Comparison of ENCODE assay signal across 25 cellular contexts in the genomic region with DNA sequence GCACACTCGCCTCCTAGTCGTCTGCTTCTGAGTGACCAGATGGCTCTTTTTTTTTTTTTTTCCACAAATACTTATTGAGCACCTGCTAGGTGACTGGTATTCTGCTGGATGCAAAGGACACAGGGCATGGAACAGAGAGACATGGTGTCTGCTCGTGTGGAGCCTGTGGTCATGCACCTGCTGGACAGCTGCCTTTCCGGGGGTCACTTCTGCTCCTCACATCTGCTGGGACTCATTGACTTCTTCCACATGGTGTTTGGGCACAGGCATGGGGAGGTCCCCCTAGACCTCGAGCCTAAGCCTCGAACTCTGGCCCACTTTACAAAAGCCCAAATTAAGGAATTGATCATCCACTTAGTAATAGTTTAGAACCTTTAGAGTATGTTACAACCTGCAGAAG. TPM values are rescaled to one million over a fixed set of nuclear protein-coding genes. Genes with fewer than 3 reads are reported as not detected.
A peak's percentile ranks its signal among the peaks of the same experiment; 100 is the strongest.
DNase-seq lines count a peak whose midpoint lies in the region; ATAC-seq and TF ChIP-seq lines count a peak whose summit lies in the region.
"Had no signal": no experiment of that assay in that cellular context is flagged by ENCODE, and none has a peak within 500 bp of the region (broad histone marks: within the 10 kb centered on the region; RNA-seq: fewer than 3 reads in every experiment).

No MANE protein-coding gene starts in this region.

- WGBS in trophoblast cell (ENCODE audit: extremely low coverage, insufficient coverage, insufficient read length): no CpG with 5 or more reads among the region's 6 CpGs
- no CpG with 5 or more reads among the region's 6 CpGs for WGBS in H9 (ENCODE audit: extremely low coverage, insufficient read length, low lambda C conversion rate)

- peaks cover 16% of the 10 kb centered on the region for H3K4me1 Mint-ChIP-seq in activated naive CD4-positive, alpha-beta T cell treated with anti-CD3 and anti-CD28 coated beads, Interleukin-2, amount 50 U/mL, for 24 hours
- no peaks in the 10 kb centered on the region for H3K4me1 Mint-ChIP-seq in H9

- H2BK120ac ChIP-seq in trophoblast cell (ENCODE audit: insufficient read depth, low read length, poor library complexity): no peak overlapping the region
- no peak overlapping the region for H2BK120ac ChIP-seq in H9 (ENCODE audit: low read depth, low read length, poor library complexity, severe bottlenecking)

- DNase-seq in activated naive CD4-positive, alpha-beta T cell treated with Interleukin-2 at 50 U/mL for 16 hours: no peak
- DNase-seq in coronary artery (ENCODE audit: low spot score): peak; percentile 19
- no peak for DNase-seq in trophoblast cell
- DNase-seq in H9: no peak
- DNase-seq: activated naive CD4-positive, alpha-beta T cell; activated T-cell treated with anti-CD3 and anti-CD28 coated beads, Interleukin-2, amount 50 U/mL, for 24 hours; DMS53; GDM1; glutamatergic neuron; kidney glomerular epithelial cell; mammary epithelial cell; NCI-H1694; NCI-H524 treated with DMSO at 0.1 percent for 48 hours; nucleus accumbens; small intestine had no signal

- H3K27ac Mint-ChIP-seq in activated naive CD4-positive, alpha-beta T cell treated with anti-CD3 and anti-CD28 coated beads, Interleukin-2, amount 50 U/mL, for 24 hours: no peak overlapping the region
- H3K27ac Mint-ChIP-seq in H9: no peak overlapping the region
- H3K27ac Mint-ChIP-seq: dendritic cell treated with granulocyte-macrophage colony-stimulating factor and Interleukin-4, amounts not matched to agents 40 ng/mL and 50 ng/mL, for 4 days had no signal

- H3K79me2 ChIP-seq in trophoblast cell (ENCODE audit: control insufficient read depth, insufficient read depth, low read length, poor library complexity) (no peaks in the 10 kb centered on the region), H9 (ENCODE audit: insufficient read depth, low read length) (no peaks in the 10 kb centered on the region)

- no peak overlapping the region for H4K91ac ChIP-seq in trophoblast cell (ENCODE audit: low read depth, low read length)
- no peak overlapping the region for H4K91ac ChIP-seq in H9 (ENCODE audit: insufficient read length, low read depth, low read length)

- H3K27me3 ChIP-seq in trophoblast cell (ENCODE audit: insufficient read depth, low read length) (no peaks in the 10 kb centered on the region), H9 (ENCODE audit: insufficient read depth, low read length) (no peaks in the 10 kb centered on the region)
- H3K27me3 ChIP-seq: suprapubic skin had no signal

- H3K9ac ChIP-seq in trophoblast cell (ENCODE audit: low read length) (no peak overlapping the region), H9 (ENCODE audit: extremely low read depth, insufficient read length, low read length) (no peak overlapping the region)
- H3K9ac ChIP-seq: KMS-11 had no signal

- TF ChIP-seq CTCF in HEK293 (tag by site-specific recombination; IDR thresholded peaks at IDR 0.05) (no peak), coronary artery (IDR thresholded peaks at IDR 0.05) (no peak), H9 (conservative IDR thresholded peaks at IDR 0.05) (no peak)

- no peak overlapping the region for H3T11ph ChIP-seq in H9 (ENCODE audit: low read length)

- H3K27me3 Mint-ChIP-seq in activated naive CD4-positive, alpha-beta T cell treated with anti-CD3 and anti-CD28 coated beads, Interleukin-2, amount 50 U/mL, for 24 hours: peaks cover 1% of the 10 kb centered on the region
- H3K27me3 Mint-ChIP-seq in H9 (ENCODE audit: low read depth): peaks cover 15% of the 10 kb centered on the region

- H3K56ac ChIP-seq in H9 (ENCODE audit: insufficient read length, low read depth, low read length): no peak overlapping the region

- H2BK5ac ChIP-seq in trophoblast cell (ENCODE audit: low read depth, low read length, poor library complexity): no peak overlapping the region
- no peak overlapping the region for H2BK5ac ChIP-seq in H9 (ENCODE audit: insufficient read length, low read length)

- no peak overlapping the region for H3K18ac ChIP-seq in trophoblast cell (ENCODE audit: low read length)
- H3K18ac ChIP-seq in H9 (ENCODE audit: insufficient read length, low read depth, low read length): no peak overlapping the region

- H3K4me1 ChIP-seq in HEK293 (ENCODE audit: control insufficient read depth, insufficient read depth, low read length) (no peaks in the 10 kb centered on the region), trophoblast cell (ENCODE audit: control insufficient read depth in 1 of 2, insufficient read depth in 2 of 2, low read length in 2 of 2) (no peaks in the 10 kb centered on the region), H9 (ENCODE audit: insufficient read depth, low read length) (no peaks in the 10 kb centered on the region)
- H3K4me1 ChIP-seq: A549, suprapubic skin had no signal

- H3K9me3 ChIP-seq in HEK293 (ENCODE audit: control insufficient read depth, insufficient read depth, low read depth, low read length) (no peaks in the 10 kb centered on the region), trophoblast cell (ENCODE audit: insufficient read depth, low read depth, low read length) (no peaks in the 10 kb centered on the region), H9 (ENCODE audit: control insufficient read depth, low read depth, low read length) (no peaks in the 10 kb centered on the region)
- H3K9me3 ChIP-seq: A549, suprapubic skin had no signal

- H3K23ac ChIP-seq in trophoblast cell (ENCODE audit: low read length) (no peak overlapping the region), H9 (ENCODE audit: insufficient read length, low read depth, low read length) (no peak overlapping the region)

- H3K14ac ChIP-seq in trophoblast cell (ENCODE audit: low read length) (no peak overlapping the region), H9 (ENCODE audit: insufficient read depth, low read length) (no peak overlapping the region)

- no peak overlapping the region for H4K12ac ChIP-seq in trophoblast cell (ENCODE audit: low read depth, low read length)

- no peak overlapping the region for H2BK20ac ChIP-seq in H9 (ENCODE audit: low read depth, low read length, poor library complexity, severe bottlenecking)

- H2AK5ac ChIP-seq in trophoblast cell (ENCODE audit: low read length) (no peak overlapping the region), H9 (ENCODE audit: insufficient read length, low read length) (no peak overlapping the region)

- POLR2A ChIA-PET in HEK293 (lab: Yijun Ruan, JAX): no interaction called here

- no peak overlapping the region for H3K27ac ChIP-seq in HEK293 (ENCODE audit: extremely low read depth, low read depth, low read length)
- no peak overlapping the region for H3K27ac ChIP-seq in coronary artery
- no peak overlapping the region for H3K27ac ChIP-seq in trophoblast cell (ENCODE audit: low read depth, low read length)
- H3K27ac ChIP-seq in H9 (ENCODE audit: insufficient read length, low read depth, low read length): no peak overlapping the region
- H3K27ac ChIP-seq: A549, KMS-11, suprapubic skin had no signal

- no peak overlapping the region for H3K4ac ChIP-seq in trophoblast cell (ENCODE audit: low read depth, low read length)
- no peak overlapping the region for H3K4ac ChIP-seq in H9 (ENCODE audit: low read depth, low read length)

- H3K23me2 ChIP-seq in H9 (ENCODE audit: insufficient read length, low read depth, low read length, poor library complexity, severe bottlenecking): no peaks in the 10 kb centered on the region

- no peaks in the 10 kb centered on the region for H4K20me1 ChIP-seq in H9 (ENCODE audit: control insufficient read depth, insufficient read depth, insufficient read length)

- H2BK15ac ChIP-seq in H9 (ENCODE audit: low read depth, low read length): no peak overlapping the region

- no peaks in the 10 kb centered on the region for H3K9me3 Mint-ChIP-seq in activated naive CD4-positive, alpha-beta T cell treated with anti-CD3 and anti-CD28 coated beads, Interleukin-2, amount 50 U/mL, for 24 hours
- H3K9me3 Mint-ChIP-seq in H9: no peaks in the 10 kb centered on the region
- H3K9me3 Mint-ChIP-seq: activated T-cell treated with anti-CD3 and anti-CD28 coated beads, Interleukin-2, amount 50 U/mL, for 24 hours; dendritic cell treated with granulocyte-macrophage colony-stimulating factor and Interleukin-4, amounts not matched to agents 40 ng/mL and 50 ng/mL, for 4 days had no signal

- no peaks in the 10 kb centered on the region for H3K36me3 Mint-ChIP-seq in activated naive CD4-positive, alpha-beta T cell treated with anti-CD3 and anti-CD28 coated beads, Interleukin-2, amount 50 U/mL, for 24 hours
- no peaks in the 10 kb centered on the region for H3K36me3 Mint-ChIP-seq in H9 (ENCODE audit: insufficient read depth in 1 of 3, low read depth in 3 of 3)

- H4K8ac ChIP-seq in trophoblast cell (ENCODE audit: low read depth, low read length) (no peak overlapping the region), H9 (replicated peaks; ENCODE audit: insufficient read length, low read depth, low read length) (no peak overlapping the region)

- H3K36me3 ChIP-seq in HEK293 (ENCODE audit: control insufficient read depth in 2 of 2, insufficient read depth in 1 of 2, low read length in 2 of 2): no peaks in the 10 kb centered on the region
- no peaks in the 10 kb centered on the region for H3K36me3 ChIP-seq in trophoblast cell (ENCODE audit: control insufficient read depth in 1 of 2, insufficient read depth in 2 of 2, low read length in 2 of 2)
- H3K36me3 ChIP-seq: suprapubic skin had no signal

- ATAC-seq in GM19467 (IDR thresholded peaks at IDR 0.05; ENCODE audit: unreplicated experiment): no peak
- no peak for ATAC-seq in GM18502 (IDR thresholded peaks at IDR 0.05; ENCODE audit: poor library complexity, unreplicated experiment)
- ATAC-seq: A549, Panc1 had no signal

- H3K4me2 ChIP-seq in trophoblast cell (ENCODE audit: low read length) (no peak overlapping the region), H9 (ENCODE audit: insufficient read depth, insufficient read length, low read length) (no peak overlapping the region)
- H3K4me2 ChIP-seq: A549, KMS-11 had no signal

- H4K5ac ChIP-seq in H9 (ENCODE audit: insufficient read length, low read depth, low read length): no peak overlapping the region

- H2AFZ ChIP-seq in trophoblast cell (ENCODE audit: insufficient read depth, low read length, poor library complexity) (no peak overlapping the region), H9 (ENCODE audit: low read length) (no peak overlapping the region)

- H3K4me3 ChIP-seq in HEK293 (ENCODE audit: low read depth, low read length) (no peak overlapping the region), coronary artery (no peak overlapping the region), trophoblast cell (ENCODE audit: low read depth, low read length) (peak overlapping the region; percentile 49)
- H3K4me3 ChIP-seq: A549, suprapubic skin had no signal

- H2BK12ac ChIP-seq in trophoblast cell (ENCODE audit: low read length) (no peak overlapping the region), H9 (ENCODE audit: insufficient read length, low read depth, low read length) (no peak overlapping the region)

- CTCF ChIA-PET in HEK293 (lab: Yijun Ruan, JAX): interaction anchor here (1.6 kb wide), 1 partner anchor 12 kb away, joined by 7 read pairs; no protein-coding TSS in a partner anchor

- H3K79me1 ChIP-seq in trophoblast cell (ENCODE audit: low read length): no peaks in the 10 kb centered on the region
- no peaks in the 10 kb centered on the region for H3K79me1 ChIP-seq in H9 (ENCODE audit: insufficient read depth, low read depth, low read length, poor library complexity, severe bottlenecking)

- H3K4me3 Mint-ChIP-seq in activated naive CD4-positive, alpha-beta T cell treated with anti-CD3 and anti-CD28 coated beads, Interleukin-2, amount 50 U/mL, for 24 hours: peak overlapping the region; percentile 21
- H3K4me3 Mint-ChIP-seq in H9: no peak overlapping the region
- H3K4me3 Mint-ChIP-seq: dendritic cell treated with granulocyte-macrophage colony-stimulating factor and Interleukin-4, amounts not matched to agents 40 ng/mL and 50 ng/mL, for 4 days had no signal

RNA-seq across cellular contexts. Expression of a gene that starts 39.5 kb away (rescaled TPM):
- polyA plus RNA-seq in trophoblast cell (2013): 1.2 and 1.5 TPM in 2 replicates
- total RNA-seq in H9 (2021): 4.5 and 5.4 TPM in 2 replicates
- total RNA-seq: HT1080 had no signal
- polyA plus RNA-seq: mammary epithelial cell had no signal
